9 cellular contexts compared by ENCODE assay signal in the genomic region with DNA sequence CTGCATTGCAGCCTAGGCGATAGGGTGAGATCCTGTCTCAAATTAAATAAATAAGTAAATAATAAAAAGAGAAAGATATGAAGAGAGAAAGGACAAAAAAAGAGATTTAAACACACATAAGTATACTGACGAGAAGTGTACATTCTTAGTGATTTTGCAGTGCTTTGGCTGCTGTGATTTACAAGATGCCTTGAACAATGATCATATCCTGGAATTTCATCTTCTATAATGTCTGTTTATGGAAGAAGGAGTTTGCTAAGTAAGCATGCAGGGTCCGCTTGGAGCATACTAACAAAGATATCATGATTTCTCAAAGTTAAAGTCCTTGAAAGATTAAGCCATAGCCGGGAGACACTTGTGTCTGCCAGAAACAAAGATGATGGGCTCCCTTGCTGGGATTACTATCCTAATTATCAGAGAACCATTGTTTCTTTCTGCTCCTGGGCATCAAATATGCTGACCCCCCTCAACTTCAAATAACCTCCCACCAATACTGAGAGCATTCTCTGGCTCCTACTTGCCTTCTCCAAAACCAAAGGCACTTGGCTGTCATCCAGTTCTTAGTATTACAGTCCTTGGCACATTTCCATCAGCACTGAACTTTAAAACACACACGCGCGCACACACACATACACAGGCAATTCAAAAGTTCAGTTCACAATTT. TPM values are rescaled to one million over a fixed set of nuclear protein-coding genes. Genes with fewer than 3 reads are reported as not detected.
DNase-seq lines count a peak whose midpoint lies in the region; ATAC-seq and TF ChIP-seq lines count a peak whose summit lies in the region.
"Had no signal": no experiment of that assay in that cellular context is flagged by ENCODE, and none has a peak within 500 bp of the region (broad histone marks: within the 10 kb centered on the region; RNA-seq: fewer than 3 reads in every experiment).

No MANE protein-coding gene starts in this region.

- POLR2A ChIA-PET in HEK293T (lab: Yijun Ruan, JAX): no interaction called here

- H3K4me3 Mint-ChIP-seq in activated T-helper 17 cell treated with anti-CD3 and anti-CD28 coated beads, Interleukin-2, amount 50 U/mL, for 72 hours: no peak overlapping the region
- H3K4me3 Mint-ChIP-seq: central memory CD8-positive, alpha-beta T cell had no signal

- H3K4me3 ChIP-seq in skeletal muscle satellite cell (ENCODE audit: low read length): no peak overlapping the region

- no peaks in the 10 kb centered on the region for H3K36me3 ChIP-seq in skeletal muscle satellite cell (ENCODE audit: insufficient read depth, low read length)

- H3K4me2 ChIP-seq in skeletal muscle satellite cell (ENCODE audit: low read length): peak overlapping the region; percentile 30

- no peaks in the 10 kb centered on the region for H3K9me3 Mint-ChIP-seq in activated T-helper 17 cell treated with anti-CD3 and anti-CD28 coated beads, Interleukin-2, amount 50 U/mL, for 72 hours

- no peak overlapping the region for H3K27ac Mint-ChIP-seq in activated T-helper 17 cell treated with anti-CD3 and anti-CD28 coated beads, Interleukin-2, amount 50 U/mL, for 72 hours

- H3K9ac ChIP-seq in skeletal muscle satellite cell (ENCODE audit: low read depth, low read length): no peak overlapping the region

- no peaks in the 10 kb centered on the region for H3K4me1 Mint-ChIP-seq in activated T-helper 17 cell treated with anti-CD3 and anti-CD28 coated beads, Interleukin-2, amount 50 U/mL, for 72 hours
- H3K4me1 Mint-ChIP-seq: central memory CD8-positive, alpha-beta T cell had no signal

- H3K36me3 Mint-ChIP-seq in activated T-helper 17 cell treated with anti-CD3 and anti-CD28 coated beads, Interleukin-2, amount 50 U/mL, for 72 hours (ENCODE audit: low read depth): no peaks in the 10 kb centered on the region

- peaks cover 18% of the 10 kb centered on the region for H3K27me3 Mint-ChIP-seq in activated T-helper 17 cell treated with anti-CD3 and anti-CD28 coated beads, Interleukin-2, amount 50 U/mL, for 72 hours

- H3K9me3 ChIP-seq in skeletal muscle satellite cell (replicated peaks; ENCODE audit: low read length): no peaks in the 10 kb centered on the region

- CTCF ChIA-PET in HEK293T (lab: Yijun Ruan, JAX): no interaction called here

- H3K27me3 ChIP-seq in skeletal muscle satellite cell (ENCODE audit: control insufficient read depth, insufficient read depth, low read length): no peaks in the 10 kb centered on the region

- ATAC-seq in HG03469 (IDR thresholded peaks at IDR 0.05; ENCODE audit: unreplicated experiment) (no peak), HG03159 (IDR thresholded peaks at IDR 0.05; ENCODE audit: unreplicated experiment) (no peak), HG03108 (IDR thresholded peaks at IDR 0.05; ENCODE audit: unreplicated experiment) (no peak)
- no peak for ATAC-seq in activated T-helper 17 cell treated with anti-CD3 and anti-CD28 coated beads, Interleukin-2, amount 50 U/mL, for 72 hours (replicated peaks)

- peaks cover 17% of the 10 kb centered on the region for H3K4me1 ChIP-seq in skeletal muscle satellite cell (ENCODE audit: control insufficient read depth, insufficient read depth, low read length)

- DNase-seq in HEK293T (ENCODE audit: extremely low spot score): peak; percentile 35
- DNase-seq in OCI-M1 (lab: John Stamatoyannopoulos, UW): peak; percentile 64
- DNase-seq in foreskin melanocyte: peak; percentile 97

TF ChIP-seq in HEK293T, 16 proteins besides CTCF, POLR2A, EP300 and RAD21:
- TF ChIP-seq SP1 (IDR thresholded peaks at IDR 0.05) (no peak), CTBP1 (IDR thresholded peaks at IDR 0.05; ENCODE audit: borderline replicate concordance) (no peak), L3MBTL2 (conservative IDR thresholded peaks at IDR 0.05) (no peak), FOXK2 (IDR thresholded peaks at IDR 0.05) (no peak), FOXM1 (IDR thresholded peaks at IDR 0.05; ENCODE audit: borderline replicate concordance) (no peak), SUZ12 (IDR thresholded peaks at IDR 0.05) (no peak), HDGF (IDR thresholded peaks at IDR 0.05; ENCODE audit: borderline replicate concordance) (no peak), NFRKB (IDR thresholded peaks at IDR 0.05) (no peak), ELF4 (IDR thresholded peaks at IDR 0.05) (no peak), FOXA1 (IDR thresholded peaks at IDR 0.05) (no peak)
- TF ChIP-seq, protein P1, sequence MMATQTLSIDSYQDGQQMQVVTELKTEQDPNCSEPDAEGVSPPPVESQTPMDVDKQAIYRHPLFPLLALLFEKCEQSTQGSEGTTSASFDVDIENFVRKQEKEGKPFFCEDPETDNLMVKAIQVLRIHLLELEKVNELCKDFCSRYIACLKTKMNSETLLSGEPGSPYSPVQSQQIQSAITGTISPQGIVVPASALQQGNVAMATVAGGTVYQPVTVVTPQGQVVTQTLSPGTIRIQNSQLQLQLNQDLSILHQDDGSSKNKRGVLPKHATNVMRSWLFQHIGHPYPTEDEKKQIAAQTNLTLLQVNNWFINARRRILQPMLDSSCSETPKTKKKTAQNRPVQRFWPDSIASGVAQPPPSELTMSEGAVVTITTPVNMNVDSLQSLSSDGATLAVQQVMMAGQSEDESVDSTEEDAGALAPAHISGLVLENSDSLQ (IDR thresholded peaks at IDR 0.05): no peak

RNA-seq across cellular contexts. Expression of a gene that starts 47.5 kb away (rescaled TPM):
- 24.6 and 26.9 TPM in 2 replicates for total RNA-seq in skeletal muscle satellite cell (2012; rRNA removed)
- 10 to 100 TPM; 14.8 to 17.3 TPM for total RNA-seq in activated T-helper 17 cell treated with anti-CD3 and anti-CD28 coated beads, Interleukin-2, amount 50 U/mL, for 72 hours

Comparison
In these comparisons a context has a peak if more than half of its experiments do, and no peak if none do; other contexts are left out.
1. DNase-seq: peak in every context shown above with its lines; median percentile 97 in foreskin melanocyte; 64 in OCI-M1; 35 in HEK293T.